ENCODE assay signal across 19 cellular contexts in the genomic region with DNA sequence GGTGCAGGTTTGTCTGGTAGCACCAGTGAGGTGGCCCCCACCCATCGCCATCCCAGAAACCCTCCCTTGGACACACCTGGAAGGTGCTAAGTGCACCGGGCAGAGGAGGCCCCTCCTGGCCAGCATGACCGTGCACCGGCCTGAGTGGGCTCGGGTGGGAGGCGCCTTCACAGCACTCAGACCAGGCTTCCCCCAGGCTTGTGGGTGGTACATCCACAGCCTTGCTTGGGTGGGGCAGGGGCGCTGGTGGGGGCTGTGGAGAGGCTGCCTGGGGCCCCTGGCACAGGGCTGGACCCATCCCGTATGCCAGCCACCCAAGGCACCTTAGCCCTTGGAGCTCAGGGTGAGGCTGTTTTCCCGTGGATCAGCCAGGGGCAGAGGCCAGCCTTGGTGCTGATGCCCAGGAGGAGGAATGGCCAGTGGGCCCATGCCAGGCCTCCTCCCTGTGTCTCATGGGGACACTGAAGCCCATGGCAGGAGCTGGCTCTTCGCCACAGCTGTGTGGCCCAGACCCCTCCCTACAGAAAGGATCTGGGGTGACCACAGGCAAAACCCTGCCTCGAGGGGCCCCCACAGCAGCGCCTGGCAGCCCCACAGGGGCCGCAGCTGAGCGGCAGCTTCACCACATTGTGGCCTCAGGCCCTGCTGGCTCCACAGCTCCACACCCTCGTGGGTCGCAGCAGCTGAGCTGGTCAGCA. TPM values are rescaled to one million over a fixed set of nuclear protein-coding genes. Genes with fewer than 3 reads are reported as not detected.
DNase-seq lines count a peak whose midpoint lies in the region; ATAC-seq, FAIRE-seq and TF ChIP-seq lines count a peak whose summit lies in the region.
"Had no signal": no experiment of that assay in that cellular context is flagged by ENCODE, and none has a peak within 500 bp of the region (broad histone marks: within the 10 kb centered on the region; RNA-seq: fewer than 3 reads in every experiment).

No MANE protein-coding gene starts in this region.

- H3K27me3 Mint-ChIP-seq in WTC11 (ENCODE audit: low read depth): no peaks in the 10 kb centered on the region
- H3K27me3 Mint-ChIP-seq in activated CD4-positive, alpha-beta memory T cell treated with anti-CD3 and anti-CD28 coated beads, Interleukin-2, amount 10 ng/mL, durations not matched to agents 7 days and 5 days: no peaks in the 10 kb centered on the region

- H3K9me3 ChIP-seq in kidney (ENCODE audit: control insufficient read depth in 1 of 2, low read length in 2 of 2): peaks cover 0 to 8% of the 10 kb centered on the region in 2 donors
- H3K9me3 ChIP-seq: MG63 had no signal

- peaks cover 18% of the 10 kb centered on the region for H3K36me3 Mint-ChIP-seq in WTC11
- peaks cover 5% of the 10 kb centered on the region for H3K36me3 Mint-ChIP-seq in activated CD4-positive, alpha-beta memory T cell treated with anti-CD3 and anti-CD28 coated beads, Interleukin-2, amount 10 ng/mL, durations not matched to agents 7 days and 5 days (ENCODE audit: low read depth)

- intact Hi-C loops in kidney (cut with DNase I): no loop called here
- intact Hi-C loops in sciatic nerve (cut with DNase I): no loop called here

- DNase-seq in activated naive CD4-positive, alpha-beta T cell treated with anti-CD3 and anti-CD28 coated beads, Interleukin-2, amount 50 U/mL, for 16 hours: peak; percentile 5
- no peak for DNase-seq in activated naive CD4-positive, alpha-beta T cell treated with Interleukin-2 at 50 U/mL for 16 hours
- DNase-seq in WTC11 (ENCODE audit: low spot score) (peak; percentile 6), kidney (peak; percentile 38), sciatic nerve (ENCODE audit: low spot score) (peak; percentile 45), NCI-H748 treated with DMSO at 0.1 percent for 48 hours (lab: John Stamatoyannopoulos, UW) (no peak), foreskin keratinocyte (no peak)
- DNase-seq in activated CD4-positive, alpha-beta memory T cell treated with anti-CD3 and anti-CD28 coated beads, Interleukin-2, amount 10 ng/mL, durations not matched to agents 7 days and 5 days: no peak
- DNase-seq: COR-L47, DMS153, H7, MG63, NCI-H1105, NCI-H1694 treated with DMSO at 0.1 percent for 48 hours, NCI-H446, PC-9 had no signal

- H3K27me3 ChIP-seq in foreskin keratinocyte: no peaks in the 10 kb centered on the region
- H3K27me3 ChIP-seq: BLaER1 treated with 17β-estradiol and CSF1 and Interleukin-3, amounts not matched to agents 10 nM and 100 nM; MG63 had no signal

- POLR2A ChIA-PET in WTC11 (lab: Charles Lee): no interaction called here
- POLR2A ChIA-PET in activated CD4-positive, alpha-beta memory T cell treated with anti-CD3 and anti-CD28 coated beads, Interleukin-2, amount 10 ng/mL, durations not matched to agents 7 days and 5 days (lab: Charles Lee): no interaction called here

- H3K36me3 ChIP-seq in kidney (ENCODE audit: control insufficient read depth in 1 of 2, insufficient read depth in 2 of 2, low read length in 2 of 2): peaks cover 0 to 4% of the 10 kb centered on the region in 2 donors
- H3K36me3 ChIP-seq: MG63 had no signal

- H3K27ac Mint-ChIP-seq in WTC11: no peak overlapping the region
- no peak overlapping the region for H3K27ac Mint-ChIP-seq in activated CD4-positive, alpha-beta memory T cell treated with anti-CD3 and anti-CD28 coated beads, Interleukin-2, amount 10 ng/mL, durations not matched to agents 7 days and 5 days

- H3K4me3 Mint-ChIP-seq in WTC11: no peak overlapping the region
- no peak overlapping the region for H3K4me3 Mint-ChIP-seq in activated CD4-positive, alpha-beta memory T cell treated with anti-CD3 and anti-CD28 coated beads, Interleukin-2, amount 10 ng/mL, durations not matched to agents 7 days and 5 days

- FAIRE-seq in kidney (lab: Jason Lieb, UNC): no peak

- H3K4me1 Mint-ChIP-seq in WTC11: no peaks in the 10 kb centered on the region
- H3K4me1 Mint-ChIP-seq in activated CD4-positive, alpha-beta memory T cell treated with anti-CD3 and anti-CD28 coated beads, Interleukin-2, amount 10 ng/mL, durations not matched to agents 7 days and 5 days: no peaks in the 10 kb centered on the region

- TF ChIP-seq CTCF in WTC11 (IDR thresholded peaks at IDR 0.05) (no peak), kidney (IDR thresholded peaks at IDR 0.05; ENCODE audit: borderline replicate concordance, extremely low read depth, insufficient read depth) (no peak), foreskin keratinocyte (conservative IDR thresholded peaks at IDR 0.05) (no peak)

- H3K9ac ChIP-seq in kidney (ENCODE audit: low read length in 2 of 2): no peak overlapping the region
- H3K9ac ChIP-seq: KMS-11 had no signal

- CTCF ChIA-PET in WTC11 (lab: Charles Lee): no interaction called here
- CTCF ChIA-PET in activated CD4-positive, alpha-beta memory T cell treated with anti-CD3 and anti-CD28 coated beads, Interleukin-2, amount 10 ng/mL, durations not matched to agents 7 days and 5 days (lab: Charles Lee): no interaction called here

- ATAC-seq in WTC11 (no peak), sciatic nerve (peak; percentile 34), foreskin keratinocyte (no peak)

- peaks cover 14% of the 10 kb centered on the region for H3K9me3 Mint-ChIP-seq in WTC11
- H3K9me3 Mint-ChIP-seq in activated CD4-positive, alpha-beta memory T cell treated with anti-CD3 and anti-CD28 coated beads, Interleukin-2, amount 10 ng/mL, durations not matched to agents 7 days and 5 days: peaks cover 12% of the 10 kb centered on the region

- no peak overlapping the region for H3K27ac ChIP-seq in kidney (ENCODE audit: low read depth in 2 of 2, low read length in 2 of 2)
- no peak overlapping the region for H3K27ac ChIP-seq in foreskin keratinocyte
- H3K27ac ChIP-seq: 22Rv1; BLaER1 treated with 17β-estradiol and CSF1 and Interleukin-3, amounts not matched to agents 10 nM and 100 nM; KMS-11; PC-9 had no signal

- H3K4me1 ChIP-seq in kidney (ENCODE audit: control insufficient read depth in 1 of 2, insufficient read depth in 1 of 2, low read depth in 1 of 2, low read length in 2 of 2): no peaks in the 10 kb centered on the region
- no peaks in the 10 kb centered on the region for H3K4me1 ChIP-seq in foreskin keratinocyte

- no peak overlapping the region for H3K4me3 ChIP-seq in kidney (ENCODE audit: low read length in 2 of 2)
- H3K4me3 ChIP-seq: BLaER1 treated with 17β-estradiol and CSF1 and Interleukin-3, amounts not matched to agents 10 nM and 100 nM; MG63; PC-9 had no signal

TF ChIP-seq in WTC11, 78 proteins besides CTCF, POLR2A, EP300 and RAD21 (continues in another document):
- TF ChIP-seq NR1H2 (CRISPR knock-in tag; IDR thresholded peaks at IDR 0.05) (no peak), RORB (CRISPR knock-in tag; IDR thresholded peaks at IDR 0.05) (no peak), CREB1 (CRISPR knock-in tag; IDR thresholded peaks at IDR 0.05) (no peak), JAZF1 (CRISPR knock-in tag; IDR thresholded peaks at IDR 0.05) (no peak), ZNF423 (CRISPR knock-in tag; IDR thresholded peaks at IDR 0.05) (no peak), NFYB (CRISPR knock-in tag; conservative IDR thresholded peaks at IDR 0.05; ENCODE audit: low read depth) (no peak)
- TF ChIP-seq, protein P1, sequence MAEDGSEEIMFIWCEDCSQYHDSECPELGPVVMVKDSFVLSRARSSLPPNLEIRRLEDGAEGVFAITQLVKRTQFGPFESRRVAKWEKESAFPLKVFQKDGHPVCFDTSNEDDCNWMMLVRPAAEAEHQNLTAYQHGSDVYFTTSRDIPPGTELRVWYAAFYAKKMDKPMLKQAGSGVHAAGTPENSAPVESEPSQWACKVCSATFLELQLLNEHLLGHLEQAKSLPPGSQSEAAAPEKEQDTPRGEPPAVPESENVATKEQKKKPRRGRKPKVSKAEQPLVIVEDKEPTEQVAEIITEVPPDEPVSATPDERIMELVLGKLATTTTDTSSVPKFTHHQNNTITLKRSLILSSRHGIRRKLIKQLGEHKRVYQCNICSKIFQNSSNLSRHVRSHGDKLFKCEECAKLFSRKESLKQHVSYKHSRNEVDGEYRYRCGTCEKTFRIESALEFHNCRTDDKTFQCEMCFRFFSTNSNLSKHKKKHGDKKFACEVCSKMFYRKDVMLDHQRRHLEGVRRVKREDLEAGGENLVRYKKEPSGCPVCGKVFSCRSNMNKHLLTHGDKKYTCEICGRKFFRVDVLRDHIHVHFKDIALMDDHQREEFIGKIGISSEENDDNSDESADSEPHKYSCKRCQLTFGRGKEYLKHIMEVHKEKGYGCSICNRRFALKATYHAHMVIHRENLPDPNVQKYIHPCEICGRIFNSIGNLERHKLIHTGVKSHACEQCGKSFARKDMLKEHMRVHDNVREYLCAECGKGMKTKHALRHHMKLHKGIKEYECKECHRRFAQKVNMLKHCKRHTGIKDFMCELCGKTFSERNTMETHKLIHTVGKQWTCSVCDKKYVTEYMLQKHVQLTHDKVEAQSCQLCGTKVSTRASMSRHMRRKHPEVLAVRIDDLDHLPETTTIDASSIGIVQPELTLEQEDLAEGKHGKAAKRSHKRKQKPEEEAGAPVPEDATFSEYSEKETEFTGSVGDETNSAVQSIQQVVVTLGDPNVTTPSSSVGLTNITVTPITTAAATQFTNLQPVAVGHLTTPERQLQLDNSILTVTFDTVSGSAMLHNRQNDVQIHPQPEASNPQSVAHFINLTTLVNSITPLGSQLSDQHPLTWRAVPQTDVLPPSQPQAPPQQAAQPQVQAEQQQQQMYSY (CRISPR knock-in tag; IDR thresholded peaks at IDR 0.05): no peak
- TF ChIP-seq, protein P2, sequence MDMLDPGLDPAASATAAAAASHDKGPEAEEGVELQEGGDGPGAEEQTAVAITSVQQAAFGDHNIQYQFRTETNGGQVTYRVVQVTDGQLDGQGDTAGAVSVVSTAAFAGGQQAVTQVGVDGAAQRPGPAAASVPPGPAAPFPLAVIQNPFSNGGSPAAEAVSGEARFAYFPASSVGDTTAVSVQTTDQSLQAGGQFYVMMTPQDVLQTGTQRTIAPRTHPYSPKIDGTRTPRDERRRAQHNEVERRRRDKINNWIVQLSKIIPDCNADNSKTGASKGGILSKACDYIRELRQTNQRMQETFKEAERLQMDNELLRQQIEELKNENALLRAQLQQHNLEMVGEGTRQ (CRISPR knock-in tag; IDR thresholded peaks at IDR 0.05): no peak

RNA-seq across cellular contexts. Expression of a gene that starts 21.4 kb away (rescaled TPM):
- total RNA-seq in WTC11 (2021) (not detected in 3 replicates), kidney (not detected), sciatic nerve (not detected), foreskin keratinocyte (not detected in 2 replicates)
- polyA plus RNA-seq in kidney (ENCODE audit: insufficient read depth, low read depth, low replicate concordance) (not detected), foreskin keratinocyte (not detected in 2 replicates)
- not detected for total RNA-seq in activated CD4-positive, alpha-beta memory T cell treated with anti-CD3 and anti-CD28 coated beads, Interleukin-2, amount 10 ng/mL, durations not matched to agents 7 days and 5 days
- total RNA-seq: H7, PC-9 had no signal

RNA-seq across cellular contexts. Expression of a gene that starts 37.8 kb away (rescaled TPM):
- total RNA-seq in WTC11 (2021): 36.9 to 41.5 TPM (median 40.4 TPM) in 3 replicates
- total RNA-seq in kidney: 32.5 TPM
- polyA plus RNA-seq in kidney (ENCODE audit: insufficient read depth, low read depth, low replicate concordance): 5.2 TPM
- total RNA-seq in sciatic nerve: 33.5 TPM
- 10 to 100 TPM; 22.2 to 22.3 TPM for total RNA-seq in activated CD4-positive, alpha-beta memory T cell treated with anti-CD3 and anti-CD28 coated beads, Interleukin-2, amount 10 ng/mL, durations not matched to agents 7 days and 5 days
- 6.5 and 7.4 TPM in 2 replicates for total RNA-seq in foreskin keratinocyte
- polyA plus RNA-seq in foreskin keratinocyte: 2.6 and 3.3 TPM in 2 replicates

Comparison
In these comparisons a context has a peak if more than half of its experiments do, and no peak if none do; other contexts are left out.
1. DNase-seq: peak in activated naive CD4-positive, alpha-beta T cell treated with anti-CD3 and anti-CD28 coated beads, Interleukin-2, amount 50 U/mL, for 16 hours (single experiment), WTC11 (single experiment), kidney (single experiment) and sciatic nerve (single experiment); none in activated naive CD4-positive, alpha-beta T cell treated with Interleukin-2 at 50 U/mL for 16 hours (single experiment), activated CD4-positive, alpha-beta memory T cell treated with anti-CD3 and anti-CD28 coated beads, Interleukin-2, amount 10 ng/mL, durations not matched to agents 7 days and 5 days (single experiment), NCI-H748 treated with DMSO at 0.1 percent for 48 hours (single experiment) and foreskin keratinocyte (0 of 2).